18 cellular contexts compared by ENCODE assay signal in genomic region chr1:92956254-92956653, GRCh38. TPM values are rescaled to one million over a fixed set of nuclear protein-coding genes. Genes with fewer than 3 reads are reported as not detected.
A peak's percentile ranks its signal among the peaks of the same experiment; 100 is the strongest.
DNase-seq lines count a peak whose midpoint lies in the region; ATAC-seq lines count a peak whose summit lies in the region.
"Had no signal": no experiment of that assay in that cellular context is flagged by ENCODE, and none has a peak within 500 bp of the region (broad histone marks: within the 10 kb centered on the region; RNA-seq: fewer than 3 reads in every experiment).

No MANE protein-coding gene starts in this region.

- ATAC-seq in central memory CD8-positive, alpha-beta T cell (replicated peaks; ENCODE audit: extremely low read depth, poor library complexity, severe bottlenecking): no peak
- ATAC-seq in stimulated activated memory B cell treated with anti-CD40 and anti-IgM and Interleukin-4, amounts not matched to agents 10 μg/mL and 1 μg/mL and 100 μg/mL, for 72 hours: no peak
- ATAC-seq: esophagus mucosa had no signal

- peak overlapping the region; percentile 88 for H3K27ac Mint-ChIP-seq in activated CD4-positive, alpha-beta T cell treated with anti-CD3 and anti-CD28 coated beads, Interleukin-2, amount 10 ng/mL, durations not matched to agents 24 days and 14 days
- no peak overlapping the region for H3K27ac Mint-ChIP-seq in activated CD4-positive, alpha-beta T cell treated with anti-CD3 and anti-CD28 coated beads, Interleukin-2, amount 10 ng/mL, durations not matched to agents 7 days and 5 days
- H3K27ac Mint-ChIP-seq in central memory CD8-positive, alpha-beta T cell (ENCODE audit: low read depth): peak overlapping the region; percentile 79
- H3K27ac Mint-ChIP-seq in stimulated activated memory B cell treated with anti-CD40 and anti-IgM and Interleukin-4, amounts not matched to agents 10 μg/mL and 1 μg/mL and 100 μg/mL, for 72 hours: peak overlapping the region; percentile 45

- H3K4me3 Mint-ChIP-seq in activated CD4-positive, alpha-beta T cell treated with anti-CD3 and anti-CD28 coated beads, Interleukin-2, amount 10 ng/mL, durations not matched to agents 24 days and 14 days: peak overlapping the region; percentile 58
- no peak overlapping the region for H3K4me3 Mint-ChIP-seq in activated CD4-positive, alpha-beta T cell treated with anti-CD3 and anti-CD28 coated beads, Interleukin-2, amount 10 ng/mL, durations not matched to agents 7 days and 5 days
- peak overlapping the region; percentile 39 for H3K4me3 Mint-ChIP-seq in central memory CD8-positive, alpha-beta T cell
- H3K4me3 Mint-ChIP-seq in stimulated activated memory B cell treated with anti-CD40 and anti-IgM and Interleukin-4, amounts not matched to agents 10 μg/mL and 1 μg/mL and 100 μg/mL, for 72 hours: no peak overlapping the region

- POLR2A ChIA-PET in activated CD4-positive, alpha-beta T cell treated with anti-CD3 and anti-CD28 coated beads, Interleukin-2, amount 10 ng/mL, durations not matched to agents 7 days and 5 days (lab: Charles Lee): no interaction called here

- DNase-seq in activated CD4-positive, alpha-beta T cell treated with anti-CD3 and anti-CD28 coated beads, Interleukin-2, amount 10 ng/mL, durations not matched to agents 24 days and 14 days: no peak
- no peak for DNase-seq in activated CD4-positive, alpha-beta T cell treated with anti-CD3 and anti-CD28 coated beads, Interleukin-2, amount 10 ng/mL, durations not matched to agents 7 days and 5 days
- DNase-seq in NCI-H82 (lab: John Stamatoyannopoulos, UW): peak; percentile 67
- DNase-seq in central memory CD8-positive, alpha-beta T cell (ENCODE audit: low spot score in 2 of 2): no peak
- DNase-seq in NCI-H1048 (lab: John Stamatoyannopoulos, UW): no peak
- no peak for DNase-seq in middle frontal gyrus (ENCODE audit: extremely low spot score, low spot score)
- no peak for DNase-seq in stimulated activated naive CD4-positive, alpha-beta T cell treated with Interleukin-2 at 50 U/mL for 16 hours (lab: John Stamatoyannopoulos, UW)
- DNase-seq: ACHN, GOT3, hippocampal formation, IMR-90, left ventricle myocardium inferior, NCI-H1417 treated with DMSO at 0.1 percent for 48 hours, NCI-H526 treated with DMSO at 0.1 percent for 48 hours, Right ventricle myocardium superior, substantia nigra had no signal

- CTCF ChIA-PET in activated CD4-positive, alpha-beta T cell treated with anti-CD3 and anti-CD28 coated beads, Interleukin-2, amount 10 ng/mL, durations not matched to agents 7 days and 5 days (lab: Charles Lee): interaction anchor here (0.7 to 2.4 kb wide), 3 partner anchors 38 to 97 kb away, joined by 3 to 15 read pairs (median 6); no protein-coding TSS in a partner anchor

- H3K36me3 Mint-ChIP-seq in activated CD4-positive, alpha-beta T cell treated with anti-CD3 and anti-CD28 coated beads, Interleukin-2, amount 10 ng/mL, durations not matched to agents 24 days and 14 days (ENCODE audit: low read depth): peaks cover 19% of the 10 kb centered on the region
- H3K36me3 Mint-ChIP-seq in activated CD4-positive, alpha-beta T cell treated with anti-CD3 and anti-CD28 coated beads, Interleukin-2, amount 10 ng/mL, durations not matched to agents 7 days and 5 days (ENCODE audit: low read depth): peaks cover 24% of the 10 kb centered on the region
- H3K36me3 Mint-ChIP-seq in central memory CD8-positive, alpha-beta T cell (ENCODE audit: insufficient read depth): peaks cover 12% of the 10 kb centered on the region
- peaks cover 21% of the 10 kb centered on the region for H3K36me3 Mint-ChIP-seq in stimulated activated memory B cell treated with anti-CD40 and anti-IgM and Interleukin-4, amounts not matched to agents 10 μg/mL and 1 μg/mL and 100 μg/mL, for 72 hours

- peaks cover 62% of the 10 kb centered on the region for H3K4me1 Mint-ChIP-seq in activated CD4-positive, alpha-beta T cell treated with anti-CD3 and anti-CD28 coated beads, Interleukin-2, amount 10 ng/mL, durations not matched to agents 24 days and 14 days
- H3K4me1 Mint-ChIP-seq in activated CD4-positive, alpha-beta T cell treated with anti-CD3 and anti-CD28 coated beads, Interleukin-2, amount 10 ng/mL, durations not matched to agents 7 days and 5 days: peaks cover 75% of the 10 kb centered on the region
- H3K4me1 Mint-ChIP-seq in central memory CD8-positive, alpha-beta T cell: peaks cover 62% of the 10 kb centered on the region
- peaks cover 69% of the 10 kb centered on the region for H3K4me1 Mint-ChIP-seq in stimulated activated memory B cell treated with anti-CD40 and anti-IgM and Interleukin-4, amounts not matched to agents 10 μg/mL and 1 μg/mL and 100 μg/mL, for 72 hours

- intact Hi-C loops in activated CD4-positive, alpha-beta T cell treated with anti-CD3 and anti-CD28 coated beads, Interleukin-2, amount 10 ng/mL, durations not matched to agents 24 days and 14 days (cut with micrococcal nuclease): no loop called here

- no peaks in the 10 kb centered on the region for H3K27me3 Mint-ChIP-seq in activated CD4-positive, alpha-beta T cell treated with anti-CD3 and anti-CD28 coated beads, Interleukin-2, amount 10 ng/mL, durations not matched to agents 24 days and 14 days
- H3K27me3 Mint-ChIP-seq in activated CD4-positive, alpha-beta T cell treated with anti-CD3 and anti-CD28 coated beads, Interleukin-2, amount 10 ng/mL, durations not matched to agents 7 days and 5 days: no peaks in the 10 kb centered on the region
- no peaks in the 10 kb centered on the region for H3K27me3 Mint-ChIP-seq in central memory CD8-positive, alpha-beta T cell
- H3K27me3 Mint-ChIP-seq in stimulated activated memory B cell treated with anti-CD40 and anti-IgM and Interleukin-4, amounts not matched to agents 10 μg/mL and 1 μg/mL and 100 μg/mL, for 72 hours: no peaks in the 10 kb centered on the region

- H3K9me3 Mint-ChIP-seq in activated CD4-positive, alpha-beta T cell treated with anti-CD3 and anti-CD28 coated beads, Interleukin-2, amount 10 ng/mL, durations not matched to agents 24 days and 14 days: no peaks in the 10 kb centered on the region
- H3K9me3 Mint-ChIP-seq in activated CD4-positive, alpha-beta T cell treated with anti-CD3 and anti-CD28 coated beads, Interleukin-2, amount 10 ng/mL, durations not matched to agents 7 days and 5 days: no peaks in the 10 kb centered on the region
- no peaks in the 10 kb centered on the region for H3K9me3 Mint-ChIP-seq in central memory CD8-positive, alpha-beta T cell
- no peaks in the 10 kb centered on the region for H3K9me3 Mint-ChIP-seq in stimulated activated memory B cell treated with anti-CD40 and anti-IgM and Interleukin-4, amounts not matched to agents 10 μg/mL and 1 μg/mL and 100 μg/mL, for 72 hours

RNA-seq across cellular contexts. Expression of gene DIPK1A, which starts 5.0 kb away (rescaled TPM):
- total RNA-seq in activated CD4-positive, alpha-beta T cell treated with anti-CD3 and anti-CD28 coated beads, Interleukin-2, amount 10 ng/mL, durations not matched to agents 24 days and 14 days: 18.8 and 19.7 TPM in 2 replicates
- 10 to 100 TPM; 17.7 to 19.1 TPM for total RNA-seq in activated CD4-positive, alpha-beta T cell treated with anti-CD3 and anti-CD28 coated beads, Interleukin-2, amount 10 ng/mL, durations not matched to agents 7 days and 5 days

Comparison
In these comparisons a context has a peak if more than half of its experiments do, and no peak if none do; other contexts are left out.
1. H3K4me3 Mint-ChIP-seq: peak in activated CD4-positive, alpha-beta T cell treated with anti-CD3 and anti-CD28 coated beads, Interleukin-2, amount 10 ng/mL, durations not matched to agents 24 days and 14 days (single experiment) and central memory CD8-positive, alpha-beta T cell (single experiment); none in activated CD4-positive, alpha-beta T cell treated with anti-CD3 and anti-CD28 coated beads, Interleukin-2, amount 10 ng/mL, durations not matched to agents 7 days and 5 days (single experiment) and stimulated activated memory B cell treated with anti-CD40 and anti-IgM and Interleukin-4, amounts not matched to agents 10 μg/mL and 1 μg/mL and 100 μg/mL, for 72 hours (single experiment).